In the genomic region with DNA sequence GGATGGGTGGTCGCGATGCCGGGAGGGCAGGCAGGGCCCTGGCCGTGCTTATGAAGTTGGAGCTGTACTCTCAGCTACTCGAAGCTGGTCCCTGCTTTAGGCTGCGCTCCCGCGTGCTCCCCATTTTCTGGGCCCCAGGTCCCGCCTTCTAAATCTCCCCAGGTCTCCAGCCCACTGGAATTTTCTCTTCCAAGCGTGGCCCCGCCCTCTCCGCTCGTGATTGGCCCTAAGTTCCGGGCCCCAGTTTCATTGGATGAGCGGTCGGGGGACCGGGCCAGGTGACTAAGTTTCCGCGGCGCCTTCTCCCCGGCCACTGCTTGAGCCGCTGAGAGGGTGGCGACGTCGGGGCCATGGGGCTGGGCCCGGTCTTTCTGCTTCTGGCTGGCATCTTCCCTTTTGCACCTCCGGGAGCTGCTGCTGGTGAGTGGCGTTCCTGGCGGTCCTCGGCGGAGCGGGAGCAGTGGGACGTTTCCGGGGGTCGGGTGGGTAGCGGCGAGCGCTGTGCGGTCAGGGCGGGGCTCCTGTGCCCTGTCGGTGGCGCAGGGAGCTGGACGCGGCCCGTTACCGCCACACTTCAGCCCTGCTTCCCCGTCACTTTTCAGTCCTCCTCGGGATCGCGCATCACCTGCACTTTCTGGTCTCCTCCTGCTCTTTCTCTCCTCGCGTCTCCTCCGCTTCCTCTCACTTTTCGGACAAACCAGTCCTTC, we compare ENCODE assay signal across 1 cellular context.
TF ChIP-seq lines count a peak whose summit lies in the region.

A gene (plus strand): TSS at position 313 of the 707 bp plus-strand sequence. CDS start 38 bp downstream, at position 351.

TF ChIP-seq in K562, 482 proteins besides CTCF, POLR2A, EP300 and RAD21 (continued from another document and continues in another):
- TF ChIP-seq, protein P1, sequence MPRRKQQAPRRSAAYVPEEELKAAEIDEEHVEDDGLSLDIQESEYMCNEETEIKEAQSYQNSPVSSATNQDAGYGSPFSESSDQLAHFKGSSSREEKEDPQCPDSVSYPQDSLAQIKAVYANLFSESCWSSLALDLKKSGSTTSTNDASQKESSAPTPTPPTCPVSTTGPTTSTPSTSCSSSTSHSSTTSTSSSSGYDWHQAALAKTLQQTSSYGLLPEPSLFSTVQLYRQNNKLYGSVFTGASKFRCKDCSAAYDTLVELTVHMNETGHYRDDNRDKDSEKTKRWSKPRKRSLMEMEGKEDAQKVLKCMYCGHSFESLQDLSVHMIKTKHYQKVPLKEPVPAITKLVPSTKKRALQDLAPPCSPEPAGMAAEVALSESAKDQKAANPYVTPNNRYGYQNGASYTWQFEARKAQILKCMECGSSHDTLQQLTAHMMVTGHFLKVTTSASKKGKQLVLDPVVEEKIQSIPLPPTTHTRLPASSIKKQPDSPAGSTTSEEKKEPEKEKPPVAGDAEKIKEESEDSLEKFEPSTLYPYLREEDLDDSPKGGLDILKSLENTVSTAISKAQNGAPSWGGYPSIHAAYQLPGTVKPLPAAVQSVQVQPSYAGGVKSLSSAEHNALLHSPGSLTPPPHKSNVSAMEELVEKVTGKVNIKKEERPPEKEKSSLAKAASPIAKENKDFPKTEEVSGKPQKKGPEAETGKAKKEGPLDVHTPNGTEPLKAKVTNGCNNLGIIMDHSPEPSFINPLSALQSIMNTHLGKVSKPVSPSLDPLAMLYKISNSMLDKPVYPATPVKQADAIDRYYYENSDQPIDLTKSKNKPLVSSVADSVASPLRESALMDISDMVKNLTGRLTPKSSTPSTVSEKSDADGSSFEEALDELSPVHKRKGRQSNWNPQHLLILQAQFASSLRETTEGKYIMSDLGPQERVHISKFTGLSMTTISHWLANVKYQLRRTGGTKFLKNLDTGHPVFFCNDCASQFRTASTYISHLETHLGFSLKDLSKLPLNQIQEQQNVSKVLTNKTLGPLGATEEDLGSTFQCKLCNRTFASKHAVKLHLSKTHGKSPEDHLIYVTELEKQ (CRISPR knock-in tag; IDR thresholded peaks at IDR 0.05) = no peak
- TF ChIP-seq HDAC8 (tag; IDR thresholded peaks at IDR 0.05) = no peak
- TF ChIP-seq PHF8 (IDR thresholded peaks at IDR 0.05; ENCODE audit: borderline replicate concordance, low read length) = peak; percentile 83; the same call in 1 of the 2 replicates
- no peak for TF ChIP-seq MCM3 (IDR thresholded peaks at IDR 0.05)
- TF ChIP-seq ZNF311 (CRISPR knock-in tag; IDR thresholded peaks at IDR 0.05) = no peak
- TF ChIP-seq NFYB (IDR thresholded peaks at IDR 0.05; ENCODE audit: extremely low read depth, insufficient read length) = peak; percentile 74
- no peak for TF ChIP-seq ZNF143 (CRISPR knock-in tag; IDR thresholded peaks at IDR 0.05)
- TF ChIP-seq NRF1 (conservative IDR thresholded peaks at IDR 0.05 in 1 of 2, IDR thresholded peaks at IDR 0.05 in 1 of 2) = peak; percentile 66 to 72
- TF ChIP-seq NR4A1 (CRISPR knock-in tag; IDR thresholded peaks at IDR 0.05) = no peak
- TF ChIP-seq NR4A1 (tag; IDR thresholded peaks at IDR 0.05) = no peak
- TF ChIP-seq ZBTB17 (CRISPR knock-in tag; IDR thresholded peaks at IDR 0.05) = no peak
- no peak for TF ChIP-seq NR3C1 (CRISPR knock-in tag; IDR thresholded peaks at IDR 0.05)
- no peak for TF ChIP-seq RBM15 (IDR thresholded peaks at IDR 0.05; ENCODE audit: insufficient read depth, low read length)
- no peak for TF ChIP-seq TAF15 (IDR thresholded peaks at IDR 0.05; ENCODE audit: low read depth, low read length)
- TF ChIP-seq KLF10 (CRISPR knock-in tag; IDR thresholded peaks at IDR 0.05) = no peak
- no peak for TF ChIP-seq MEF2D (tag; conservative IDR thresholded peaks at IDR 0.05; ENCODE audit: low read depth)
- no peak for TF ChIP-seq NR1H2 (CRISPR knock-in tag; IDR thresholded peaks at IDR 0.05)
- TF ChIP-seq ZNF778 (CRISPR knock-in tag; IDR thresholded peaks at IDR 0.05) = no peak
- peak; percentile 38; the same call in 1 of the 2 replicates for TF ChIP-seq SMARCC2 (IDR thresholded peaks at IDR 0.05; ENCODE audit: low read depth)
- no peak for TF ChIP-seq TCFL5 (CRISPR knock-in tag; conservative IDR thresholded peaks at IDR 0.05)
- TF ChIP-seq GABPB2 (CRISPR knock-in tag; conservative IDR thresholded peaks at IDR 0.05) = no peak
- TF ChIP-seq CBFB (CRISPR knock-in tag; IDR thresholded peaks at IDR 0.05) = no peak; the same call in 1 of the 2 replicates
- TF ChIP-seq, protein P2, sequence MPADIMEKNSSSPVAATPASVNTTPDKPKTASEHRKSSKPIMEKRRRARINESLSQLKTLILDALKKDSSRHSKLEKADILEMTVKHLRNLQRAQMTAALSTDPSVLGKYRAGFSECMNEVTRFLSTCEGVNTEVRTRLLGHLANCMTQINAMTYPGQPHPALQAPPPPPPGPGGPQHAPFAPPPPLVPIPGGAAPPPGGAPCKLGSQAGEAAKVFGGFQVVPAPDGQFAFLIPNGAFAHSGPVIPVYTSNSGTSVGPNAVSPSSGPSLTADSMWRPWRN (IDR thresholded peaks at IDR 0.05; ENCODE audit: low read depth) = no peak
- TF ChIP-seq JUND (IDR thresholded peaks at IDR 0.05; ENCODE audit: borderline replicate concordance, low read depth, low read length) = 0 out of 2 replicates have a peak, but pooled peaks have one; percentile 3
- no peak for TF ChIP-seq JUND (tag; IDR thresholded peaks at IDR 0.05; ENCODE audit: borderline replicate concordance, low read depth, low read length)
- TF ChIP-seq PRMT5 (CRISPR knock-in tag; IDR thresholded peaks at IDR 0.05) = no peak
- no peak for TF ChIP-seq HDAC6 (IDR thresholded peaks at IDR 0.05; ENCODE audit: low read depth, low read length)
- TF ChIP-seq CBFA2T3 (IDR thresholded peaks at IDR 0.05) = no peak
- TF ChIP-seq MAFG (tag; conservative IDR thresholded peaks at IDR 0.05) = no peak
- TF ChIP-seq PYGO2 (tag; IDR thresholded peaks at IDR 0.05) = no peak
- TF ChIP-seq DDX20 (tag; IDR thresholded peaks at IDR 0.05; ENCODE audit: low read depth) = no peak
- TF ChIP-seq, protein P3, sequence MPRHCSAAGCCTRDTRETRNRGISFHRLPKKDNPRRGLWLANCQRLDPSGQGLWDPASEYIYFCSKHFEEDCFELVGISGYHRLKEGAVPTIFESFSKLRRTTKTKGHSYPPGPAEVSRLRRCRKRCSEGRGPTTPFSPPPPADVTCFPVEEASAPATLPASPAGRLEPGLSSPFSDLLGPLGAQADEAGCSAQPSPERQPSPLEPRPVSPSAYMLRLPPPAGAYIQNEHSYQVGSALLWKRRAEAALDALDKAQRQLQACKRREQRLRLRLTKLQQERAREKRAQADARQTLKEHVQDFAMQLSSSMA (CRISPR knock-in tag; IDR thresholded peaks at IDR 0.05) = peak; percentile 28; the same call in 1 of the 2 replicates
- no peak for TF ChIP-seq ZNF586 (CRISPR knock-in tag; conservative IDR thresholded peaks at IDR 0.05)
- TF ChIP-seq, protein P4, sequence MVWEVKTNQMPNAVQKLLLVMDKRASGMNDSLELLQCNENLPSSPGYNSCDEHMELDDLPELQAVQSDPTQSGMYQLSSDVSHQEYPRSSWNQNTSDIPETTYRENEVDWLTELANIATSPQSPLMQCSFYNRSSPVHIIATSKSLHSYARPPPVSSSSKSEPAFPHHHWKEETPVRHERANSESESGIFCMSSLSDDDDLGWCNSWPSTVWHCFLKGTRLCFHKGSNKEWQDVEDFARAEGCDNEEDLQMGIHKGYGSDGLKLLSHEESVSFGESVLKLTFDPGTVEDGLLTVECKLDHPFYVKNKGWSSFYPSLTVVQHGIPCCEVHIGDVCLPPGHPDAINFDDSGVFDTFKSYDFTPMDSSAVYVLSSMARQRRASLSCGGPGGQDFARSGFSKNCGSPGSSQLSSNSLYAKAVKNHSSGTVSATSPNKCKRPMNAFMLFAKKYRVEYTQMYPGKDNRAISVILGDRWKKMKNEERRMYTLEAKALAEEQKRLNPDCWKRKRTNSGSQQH (CRISPR knock-in tag; IDR thresholded peaks at IDR 0.05) = no peak
- TF ChIP-seq NCOR1 (IDR thresholded peaks at IDR 0.05) = no peak
- peak; percentile 52 for TF ChIP-seq MYC (IDR thresholded peaks at IDR 0.05; ENCODE audit: low read depth, low read length)
- peak; percentile 1; the same call in 1 of the 2 replicates for TF ChIP-seq MYC (CRISPR knock-in tag; IDR thresholded peaks at IDR 0.05; ENCODE audit: borderline replicate concordance, low read depth)
- peak; percentile 84 for TF ChIP-seq SAP30 (IDR thresholded peaks at IDR 0.05; ENCODE audit: borderline replicate concordance, insufficient read depth, low read depth, low read length, poor library complexity, severe bottlenecking)
- peak; percentile 37 for TF ChIP-seq RBM22 (IDR thresholded peaks at IDR 0.05; ENCODE audit: low read depth, low read length, poor library complexity, severe bottlenecking)
- TF ChIP-seq POLR2AphosphoS5 (IDR thresholded peaks at IDR 0.05; ENCODE audit: control insufficient read depth, insufficient read depth, low read depth, low read length) = peak; percentile 26; the same call in 1 of the 2 replicates
- TF ChIP-seq, protein P5, sequence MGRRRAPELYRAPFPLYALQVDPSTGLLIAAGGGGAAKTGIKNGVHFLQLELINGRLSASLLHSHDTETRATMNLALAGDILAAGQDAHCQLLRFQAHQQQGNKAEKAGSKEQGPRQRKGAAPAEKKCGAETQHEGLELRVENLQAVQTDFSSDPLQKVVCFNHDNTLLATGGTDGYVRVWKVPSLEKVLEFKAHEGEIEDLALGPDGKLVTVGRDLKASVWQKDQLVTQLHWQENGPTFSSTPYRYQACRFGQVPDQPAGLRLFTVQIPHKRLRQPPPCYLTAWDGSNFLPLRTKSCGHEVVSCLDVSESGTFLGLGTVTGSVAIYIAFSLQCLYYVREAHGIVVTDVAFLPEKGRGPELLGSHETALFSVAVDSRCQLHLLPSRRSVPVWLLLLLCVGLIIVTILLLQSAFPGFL (CRISPR knock-in tag; IDR thresholded peaks at IDR 0.05) = 0 out of 2 replicates have a peak, but pooled peaks have one; percentile 43
- peak; percentile 81 for TF ChIP-seq GABPB1 (CRISPR knock-in tag; IDR thresholded peaks at IDR 0.05)
- TF ChIP-seq GATAD2B (IDR thresholded peaks at IDR 0.05; ENCODE audit: borderline replicate concordance) = no peak
- no peak for TF ChIP-seq TFAM (CRISPR knock-in tag; conservative IDR thresholded peaks at IDR 0.05)
- no peak for TF ChIP-seq HDAC3 (IDR thresholded peaks at IDR 0.05; ENCODE audit: borderline replicate concordance, partially characterized antibody)
- TF ChIP-seq DMBX1 (CRISPR knock-in tag; IDR thresholded peaks at IDR 0.05; ENCODE audit: borderline replicate concordance) = no peak
- TF ChIP-seq, protein P6, sequence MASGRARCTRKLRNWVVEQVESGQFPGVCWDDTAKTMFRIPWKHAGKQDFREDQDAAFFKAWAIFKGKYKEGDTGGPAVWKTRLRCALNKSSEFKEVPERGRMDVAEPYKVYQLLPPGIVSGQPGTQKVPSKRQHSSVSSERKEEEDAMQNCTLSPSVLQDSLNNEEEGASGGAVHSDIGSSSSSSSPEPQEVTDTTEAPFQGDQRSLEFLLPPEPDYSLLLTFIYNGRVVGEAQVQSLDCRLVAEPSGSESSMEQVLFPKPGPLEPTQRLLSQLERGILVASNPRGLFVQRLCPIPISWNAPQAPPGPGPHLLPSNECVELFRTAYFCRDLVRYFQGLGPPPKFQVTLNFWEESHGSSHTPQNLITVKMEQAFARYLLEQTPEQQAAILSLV (tag; IDR thresholded peaks at IDR 0.05) = no peak
- no peak for TF ChIP-seq ZNF764 (CRISPR knock-in tag; IDR thresholded peaks at IDR 0.05; ENCODE audit: low read depth)
- no peak for TF ChIP-seq ZKSCAN3 (CRISPR knock-in tag; IDR thresholded peaks at IDR 0.05)
- peak; percentile 87 for TF ChIP-seq CTBP1 (IDR thresholded peaks at IDR 0.05; ENCODE audit: borderline replicate concordance)
- no peak for TF ChIP-seq XRCC4 (IDR thresholded peaks at IDR 0.05; ENCODE audit: extremely low read depth, insufficient read depth, insufficient read length)
- no peak for TF ChIP-seq BCL6 (CRISPR knock-in tag; IDR thresholded peaks at IDR 0.05)
- TF ChIP-seq ZNF3 (CRISPR knock-in tag; IDR thresholded peaks at IDR 0.05) = no peak
- TF ChIP-seq ZNF133 (CRISPR knock-in tag; IDR thresholded peaks at IDR 0.05) = no peak
- TF ChIP-seq, protein P7, sequence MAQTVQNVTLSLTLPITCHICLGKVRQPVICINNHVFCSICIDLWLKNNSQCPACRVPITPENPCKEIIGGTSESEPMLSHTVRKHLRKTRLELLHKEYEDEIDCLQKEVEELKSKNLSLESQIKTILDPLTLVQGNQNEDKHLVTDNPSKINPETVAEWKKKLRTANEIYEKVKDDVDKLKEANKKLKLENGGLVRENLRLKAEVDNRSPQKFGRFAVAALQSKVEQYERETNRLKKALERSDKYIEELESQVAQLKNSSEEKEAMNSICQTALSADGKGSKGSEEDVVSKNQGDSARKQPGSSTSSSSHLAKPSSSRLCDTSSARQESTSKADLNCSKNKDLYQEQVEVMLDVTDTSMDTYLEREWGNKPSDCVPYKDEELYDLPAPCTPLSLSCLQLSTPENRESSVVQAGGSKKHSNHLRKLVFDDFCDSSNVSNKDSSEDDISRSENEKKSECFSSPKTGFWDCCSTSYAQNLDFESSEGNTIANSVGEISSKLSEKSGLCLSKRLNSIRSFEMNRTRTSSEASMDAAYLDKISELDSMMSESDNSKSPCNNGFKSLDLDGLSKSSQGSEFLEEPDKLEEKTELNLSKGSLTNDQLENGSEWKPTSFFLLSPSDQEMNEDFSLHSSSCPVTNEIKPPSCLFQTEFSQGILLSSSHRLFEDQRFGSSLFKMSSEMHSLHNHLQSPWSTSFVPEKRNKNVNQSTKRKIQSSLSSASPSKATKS (CRISPR knock-in tag; IDR thresholded peaks at IDR 0.05) = no peak
- TF ChIP-seq, protein P8, sequence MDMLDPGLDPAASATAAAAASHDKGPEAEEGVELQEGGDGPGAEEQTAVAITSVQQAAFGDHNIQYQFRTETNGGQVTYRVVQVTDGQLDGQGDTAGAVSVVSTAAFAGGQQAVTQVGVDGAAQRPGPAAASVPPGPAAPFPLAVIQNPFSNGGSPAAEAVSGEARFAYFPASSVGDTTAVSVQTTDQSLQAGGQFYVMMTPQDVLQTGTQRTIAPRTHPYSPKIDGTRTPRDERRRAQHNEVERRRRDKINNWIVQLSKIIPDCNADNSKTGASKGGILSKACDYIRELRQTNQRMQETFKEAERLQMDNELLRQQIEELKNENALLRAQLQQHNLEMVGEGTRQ (CRISPR knock-in tag; IDR thresholded peaks at IDR 0.05) = peak; percentile 82
- TF ChIP-seq ZNF785 (CRISPR knock-in tag; IDR thresholded peaks at IDR 0.05) = no peak
- 0 out of 2 replicates have a peak, but pooled peaks have one; percentile 31 for TF ChIP-seq CC2D1A (IDR thresholded peaks at IDR 0.05)
- TF ChIP-seq, protein P9, sequence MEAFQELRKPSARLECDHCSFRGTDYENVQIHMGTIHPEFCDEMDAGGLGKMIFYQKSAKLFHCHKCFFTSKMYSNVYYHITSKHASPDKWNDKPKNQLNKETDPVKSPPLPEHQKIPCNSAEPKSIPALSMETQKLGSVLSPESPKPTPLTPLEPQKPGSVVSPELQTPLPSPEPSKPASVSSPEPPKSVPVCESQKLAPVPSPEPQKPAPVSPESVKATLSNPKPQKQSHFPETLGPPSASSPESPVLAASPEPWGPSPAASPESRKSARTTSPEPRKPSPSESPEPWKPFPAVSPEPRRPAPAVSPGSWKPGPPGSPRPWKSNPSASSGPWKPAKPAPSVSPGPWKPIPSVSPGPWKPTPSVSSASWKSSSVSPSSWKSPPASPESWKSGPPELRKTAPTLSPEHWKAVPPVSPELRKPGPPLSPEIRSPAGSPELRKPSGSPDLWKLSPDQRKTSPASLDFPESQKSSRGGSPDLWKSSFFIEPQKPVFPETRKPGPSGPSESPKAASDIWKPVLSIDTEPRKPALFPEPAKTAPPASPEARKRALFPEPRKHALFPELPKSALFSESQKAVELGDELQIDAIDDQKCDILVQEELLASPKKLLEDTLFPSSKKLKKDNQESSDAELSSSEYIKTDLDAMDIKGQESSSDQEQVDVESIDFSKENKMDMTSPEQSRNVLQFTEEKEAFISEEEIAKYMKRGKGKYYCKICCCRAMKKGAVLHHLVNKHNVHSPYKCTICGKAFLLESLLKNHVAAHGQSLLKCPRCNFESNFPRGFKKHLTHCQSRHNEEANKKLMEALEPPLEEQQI (IDR thresholded peaks at IDR 0.05) = no peak
- no peak for TF ChIP-seq ZFP36 (IDR thresholded peaks at IDR 0.05; ENCODE audit: low read depth, low read length, partially characterized antibody)
